In genomic region chr7:44062180-44062902, GRCh38 we compare ENCODE assay signal across 1 cellular context.
TF ChIP-seq lines count a peak whose summit lies in the region.

No MANE protein-coding gene starts in this region.

TF ChIP-seq in GM12878, 131 proteins besides CTCF, POLR2A, EP300 and RAD21:
- TF ChIP-seq RELB (IDR thresholded peaks at IDR 0.05; ENCODE audit: low read depth) (no peak), MYC (IDR thresholded peaks at IDR 0.05; ENCODE audit: insufficient read depth, insufficient read length, insufficient replicate concordance, low read length, severe bottlenecking) (no peak), E2F4 (IDR thresholded peaks at IDR 0.05; ENCODE audit: low read depth, low read length) (no peak), SMAD1 (IDR thresholded peaks at IDR 0.05; ENCODE audit: low read depth, partially characterized antibody) (no peak), ZBTB11 (CRISPR knock-in tag; IDR thresholded peaks at IDR 0.05) (no peak), YBX1 (IDR thresholded peaks at IDR 0.05) (no peak), CEBPZ (IDR thresholded peaks at IDR 0.05; ENCODE audit: low read depth, low read length) (no peak), TAF1 (IDR thresholded peaks at IDR 0.05; ENCODE audit: borderline replicate concordance, low read depth, low read length) (no peak), BCL3 (IDR thresholded peaks at IDR 0.05; ENCODE audit: borderline replicate concordance, insufficient read depth, low read depth, low read length, poor library complexity, severe bottlenecking) (no peak), SIN3A (IDR thresholded peaks at IDR 0.05; ENCODE audit: low read depth, low read length) (no peak), HDAC2 (IDR thresholded peaks at IDR 0.05) (no peak), POLR2AphosphoS2 (IDR thresholded peaks at IDR 0.05; ENCODE audit: low read depth, low read length) (no peak), PAX5 (IDR thresholded peaks at IDR 0.05; ENCODE audit: borderline replicate concordance, low read depth, low read length) (no peak), POLR2AphosphoS5 (IDR thresholded peaks at IDR 0.05; ENCODE audit: low read length) (no peak; the same call in 1 of the 2 replicates), IRF3 (IDR thresholded peaks at IDR 0.05) (no peak), KLF5 (IDR thresholded peaks at IDR 0.05; ENCODE audit: partially characterized antibody) (no peak), NFYA (IDR thresholded peaks at IDR 0.05; ENCODE audit: borderline replicate concordance, low read depth, low read length) (no peak), POU2F2 (IDR thresholded peaks at IDR 0.05; ENCODE audit: borderline replicate concordance, low read depth, low read length) (no peak), RCOR1 (conservative IDR thresholded peaks at IDR 0.05; ENCODE audit: low read depth, low read length) (no peak)
